13 cellular contexts compared by ENCODE assay signal in genomic region chr4:55503164-55503563, GRCh38. TPM values are rescaled to one million over a fixed set of nuclear protein-coding genes. Genes with fewer than 3 reads are reported as not detected.
A peak's percentile ranks its signal among the peaks of the same experiment; 100 is the strongest.
DNase-seq lines count a peak whose midpoint lies in the region; ATAC-seq, FAIRE-seq and TF ChIP-seq lines count a peak whose summit lies in the region.
"Had no signal": no experiment of that assay in that cellular context is flagged by ENCODE, and none has a peak within 500 bp of the region (broad histone marks: within the 10 kb centered on the region; RNA-seq: fewer than 3 reads in every experiment).

No MANE protein-coding gene starts in this region.

- H3K27ac Mint-ChIP-seq in activated CD4-positive, alpha-beta T cell treated with anti-CD3 and anti-CD28 coated beads for 36 hours = no peak overlapping the region
- H3K27ac Mint-ChIP-seq in activated CD4-positive, alpha-beta T cell treated with anti-CD3 and anti-CD28 coated beads, Interleukin-2, amount 10 ng/mL, durations not matched to agents 24 days and 14 days = no peak overlapping the region
- H3K27ac Mint-ChIP-seq: naive thymus-derived CD4-positive, alpha-beta T cell had no signal

- ATAC-seq in activated CD4-positive, alpha-beta T cell treated with anti-CD3 and anti-CD28 coated beads for 36 hours = peak; percentile 71
- ATAC-seq: naive thymus-derived CD4-positive, alpha-beta T cell had no signal

- H3K4me3 Mint-ChIP-seq in activated CD4-positive, alpha-beta T cell treated with anti-CD3 and anti-CD28 coated beads for 36 hours = no peak overlapping the region
- H3K4me3 Mint-ChIP-seq in activated CD4-positive, alpha-beta T cell treated with anti-CD3 and anti-CD28 coated beads, Interleukin-2, amount 10 ng/mL, durations not matched to agents 24 days and 14 days = no peak overlapping the region
- H3K4me3 Mint-ChIP-seq: naive thymus-derived CD4-positive, alpha-beta T cell had no signal

- no peak for DNase-seq in activated CD4-positive, alpha-beta T cell treated with anti-CD3 and anti-CD28 coated beads for 36 hours
- no peak for DNase-seq in activated CD4-positive, alpha-beta T cell treated with anti-CD3 and anti-CD28 coated beads, Interleukin-2, amount 10 ng/mL, durations not matched to agents 24 days and 14 days
- DNase-seq in RWPE1 (ENCODE audit: low spot score) (peak; percentile 59), fibroblast of the aortic adventitia (ENCODE audit: low read depth) (peak; percentile 63), urothelium cell line (ENCODE audit: low spot score) (peak; percentile 46), posterior vena cava (ENCODE audit: low spot score) (no peak), GM10266 (ENCODE audit: extremely low spot score) (no peak)
- DNase-seq in stimulated activated CD4-positive, alpha-beta T cell treated with anti-CD3 and anti-CD28 coated beads, Interleukin-4, amount 100 ng/mL, for 1 hour = no peak
- DNase-seq: activated effector memory CD4-positive, alpha-beta T cell treated with Interleukin-2 at 50 U/mL for 16 hours; naive thymus-derived CD4-positive, alpha-beta T cell; NCI-H2029 treated with DMSO at 0.1 percent for 48 hours; Peyer's patch had no signal

- peaks cover 8% of the 10 kb centered on the region for H3K4me1 Mint-ChIP-seq in activated CD4-positive, alpha-beta T cell treated with anti-CD3 and anti-CD28 coated beads for 36 hours
- peaks cover 2% of the 10 kb centered on the region for H3K4me1 Mint-ChIP-seq in activated CD4-positive, alpha-beta T cell treated with anti-CD3 and anti-CD28 coated beads, Interleukin-2, amount 10 ng/mL, durations not matched to agents 24 days and 14 days

- H3K36me3 Mint-ChIP-seq in activated CD4-positive, alpha-beta T cell treated with anti-CD3 and anti-CD28 coated beads for 36 hours (ENCODE audit: low read depth) = peaks cover 30% of the 10 kb centered on the region
- peaks cover 4% of the 10 kb centered on the region for H3K36me3 Mint-ChIP-seq in activated CD4-positive, alpha-beta T cell treated with anti-CD3 and anti-CD28 coated beads, Interleukin-2, amount 10 ng/mL, durations not matched to agents 24 days and 14 days (ENCODE audit: low read depth)

- TF ChIP-seq CTCF in RWPE1 (conservative IDR thresholded peaks at IDR 0.05; ENCODE audit: low read depth) (no peak), fibroblast of the aortic adventitia (IDR thresholded peaks at IDR 0.05; ENCODE audit: insufficient read depth, low read length) (no peak), GM10266 (IDR thresholded peaks at IDR 0.05; ENCODE audit: control insufficient read depth, insufficient read depth, low read depth, missing control alignments) (no peak)

- H3K27ac ChIP-seq in RWPE1 = no peak overlapping the region
- H3K27ac ChIP-seq: Peyer's patch had no signal

- intact Hi-C loops in activated CD4-positive, alpha-beta T cell treated with anti-CD3 and anti-CD28 coated beads for 36 hours (cut with DNase I, micrococcal nuclease) = no loop called here
- intact Hi-C loops in activated CD4-positive, alpha-beta T cell treated with anti-CD3 and anti-CD28 coated beads, Interleukin-2, amount 10 ng/mL, durations not matched to agents 24 days and 14 days (cut with micrococcal nuclease) = no loop called here
- intact Hi-C loops in posterior vena cava (cut with DNase I) = no loop called here

- CTCF ChIA-PET in activated CD4-positive, alpha-beta T cell treated with anti-CD3 and anti-CD28 coated beads for 36 hours (lab: Charles Lee) = no interaction called here
- CTCF ChIA-PET in RWPE1 (lab: Yijun Ruan, JAX) = interaction anchor here (0.6 kb wide), 1 partner anchor 64 kb away, joined by 3 read pairs; no protein-coding TSS in a partner anchor

- POLR2A ChIA-PET in activated CD4-positive, alpha-beta T cell treated with anti-CD3 and anti-CD28 coated beads for 36 hours (lab: Charles Lee) = no interaction called here
- POLR2A ChIA-PET in RWPE1 (lab: Yijun Ruan, JAX; ENCODE audit: low non-redundant PET) = no interaction called here

- no peak for FAIRE-seq in urothelium cell line (lab: Jason Lieb, UNC)
- FAIRE-seq: G401.6 had no signal

- no peaks in the 10 kb centered on the region for H3K27me3 Mint-ChIP-seq in activated CD4-positive, alpha-beta T cell treated with anti-CD3 and anti-CD28 coated beads for 36 hours
- no peaks in the 10 kb centered on the region for H3K27me3 Mint-ChIP-seq in activated CD4-positive, alpha-beta T cell treated with anti-CD3 and anti-CD28 coated beads, Interleukin-2, amount 10 ng/mL, durations not matched to agents 24 days and 14 days
- H3K27me3 Mint-ChIP-seq: naive thymus-derived CD4-positive, alpha-beta T cell had no signal

- no peak overlapping the region for H3K4me3 ChIP-seq in fibroblast of the aortic adventitia (ENCODE audit: low read depth, low read length)
- H3K4me3 ChIP-seq: Peyer's patch had no signal

- H3K9me3 Mint-ChIP-seq in activated CD4-positive, alpha-beta T cell treated with anti-CD3 and anti-CD28 coated beads for 36 hours (ENCODE audit: low read depth) = no peaks in the 10 kb centered on the region
- no peaks in the 10 kb centered on the region for H3K9me3 Mint-ChIP-seq in activated CD4-positive, alpha-beta T cell treated with anti-CD3 and anti-CD28 coated beads, Interleukin-2, amount 10 ng/mL, durations not matched to agents 24 days and 14 days

RNA-seq across cellular contexts. Expression of gene CLOCK, which starts 43.5 kb away (rescaled TPM):
- 10 to 100 TPM; 10.4 to 13.3 TPM for total RNA-seq in activated CD4-positive, alpha-beta T cell treated with anti-CD3 and anti-CD28 coated beads for 36 hours
- 9.8 and 10.8 TPM in 2 replicates for total RNA-seq in activated CD4-positive, alpha-beta T cell treated with anti-CD3 and anti-CD28 coated beads, Interleukin-2, amount 10 ng/mL, durations not matched to agents 24 days and 14 days
- total RNA-seq in fibroblast of the aortic adventitia (ENCODE audit: low replicate concordance) = 24.8 and 39.0 TPM in 2 replicates
- 10 to 100 TPM; 35.2 to 45.1 TPM for total RNA-seq in posterior vena cava

Comparison
In these comparisons a context has a peak if more than half of its experiments do, and no peak if none do; other contexts are left out.
1. DNase-seq: peak in RWPE1 (single experiment), fibroblast of the aortic adventitia (single experiment) and urothelium cell line (single experiment); none in activated CD4-positive, alpha-beta T cell treated with anti-CD3 and anti-CD28 coated beads for 36 hours (single experiment), activated CD4-positive, alpha-beta T cell treated with anti-CD3 and anti-CD28 coated beads, Interleukin-2, amount 10 ng/mL, durations not matched to agents 24 days and 14 days (single experiment), posterior vena cava (single experiment), stimulated activated CD4-positive, alpha-beta T cell treated with anti-CD3 and anti-CD28 coated beads, Interleukin-4, amount 100 ng/mL, for 1 hour (single experiment) and GM10266 (single experiment).